Comparison of ENCODE assay signal across 8 cellular contexts in genomic region chr11:65262775-65263174, GRCh38. TPM values are rescaled to one million over a fixed set of nuclear protein-coding genes. Genes with fewer than 3 reads are reported as not detected.
A peak's percentile ranks its signal among the peaks of the same experiment; 100 is the strongest.
DNase-seq lines count a peak whose midpoint lies in the region; ATAC-seq and TF ChIP-seq lines count a peak whose summit lies in the region.

No MANE protein-coding gene starts in this region.

- 4 to 27% methylated on average over 4 to 6 of the region's 6 CpGs for WGBS in gastroesophageal sphincter (ENCODE audit: low coverage in 1 of 2), 2 donors

- H3K36me3 ChIP-seq in SK-N-MC (ENCODE audit: insufficient read depth, low read length) (peaks cover 22% of the 10 kb centered on the region), gastroesophageal sphincter (peaks cover 0 to 23% of the 10 kb centered on the region in 2 donors)

- peaks cover 67% of the 10 kb centered on the region for H3K36me3 Mint-ChIP-seq in stimulated activated effector memory CD8-positive, alpha-beta T cell treated with anti-CD3 and anti-CD28 coated beads, Interleukin-12 subunit alpha, Interleukin-12 subunit beta, amount 100 ng/mL, for 72 hours

- peak overlapping the region; percentile 99 for H3K9ac ChIP-seq in SK-N-MC (ENCODE audit: insufficient read length)

- H3K27ac ChIP-seq in SK-N-MC (peak overlapping the region; percentile 87; the same call in 1 of the 2 replicates), gastroesophageal sphincter (peak overlapping the region; percentile 85 to 95 (median 92))

- ATAC-seq in gastroesophageal sphincter, result no peak
- no peak for ATAC-seq in stimulated activated effector memory CD8-positive, alpha-beta T cell treated with anti-CD3 and anti-CD28 coated beads, Interleukin-12 subunit alpha, Interleukin-12 subunit beta, amount 100 ng/mL, for 72 hours
- ATAC-seq in HG02840 (IDR thresholded peaks at IDR 0.05; ENCODE audit: low FRiP score, unreplicated experiment), result no peak

- H3K27ac Mint-ChIP-seq in stimulated activated effector memory CD8-positive, alpha-beta T cell treated with anti-CD3 and anti-CD28 coated beads, Interleukin-12 subunit alpha, Interleukin-12 subunit beta, amount 100 ng/mL, for 72 hours, result peak overlapping the region; percentile 97

- DNase-seq in NCI-H146 (lab: John Stamatoyannopoulos, UW) (peak; percentile 18), NCI-H146 treated with DMSO at 0.1 percent for 48 hours (lab: John Stamatoyannopoulos, UW; ENCODE audit: unreplicated experiment) (no peak), SK-N-MC (ENCODE audit: low read depth, low spot score) (no peak), H4 (ENCODE audit: low spot score) (no peak)
- DNase-seq in stimulated activated effector memory CD8-positive, alpha-beta T cell treated with anti-CD3 and anti-CD28 coated beads, Interleukin-12 subunit alpha, Interleukin-12 subunit beta, amount 100 ng/mL, for 72 hours (ENCODE audit: low spot score in 2 of 2), result no peak
- DNase-seq in stimulated activated CD4-positive, alpha-beta T cell treated with anti-CD3 and anti-CD28 coated beads, Interleukin-2, amount 100 ng/mL, for 24 hours, result no peak

- no peaks in the 10 kb centered on the region for H3K9me3 Mint-ChIP-seq in stimulated activated effector memory CD8-positive, alpha-beta T cell treated with anti-CD3 and anti-CD28 coated beads, Interleukin-12 subunit alpha, Interleukin-12 subunit beta, amount 100 ng/mL, for 72 hours

- H3K9me3 ChIP-seq in SK-N-MC (ENCODE audit: low read depth, low read length) (no peaks in the 10 kb centered on the region), gastroesophageal sphincter (no peaks in the 10 kb centered on the region)

- peak overlapping the region; percentile 100 for H3K4me3 ChIP-seq in SK-N-MC
- H3K4me3 ChIP-seq in gastroesophageal sphincter, result peak overlapping the region; percentile 74 to 76

- no peak for TF ChIP-seq CTCF in gastroesophageal sphincter (IDR thresholded peaks at IDR 0.05)

- no peak for TF ChIP-seq POLR2A in gastroesophageal sphincter (IDR thresholded peaks at IDR 0.05)

- H3K27me3 ChIP-seq in gastroesophageal sphincter, result no peaks in the 10 kb centered on the region

- H3K4me1 ChIP-seq in gastroesophageal sphincter, result peaks cover 4 to 22% (median 9%) of the 10 kb centered on the region in 3 donors

- peaks cover 49% of the 10 kb centered on the region for H3K4me1 Mint-ChIP-seq in stimulated activated effector memory CD8-positive, alpha-beta T cell treated with anti-CD3 and anti-CD28 coated beads, Interleukin-12 subunit alpha, Interleukin-12 subunit beta, amount 100 ng/mL, for 72 hours

- no peak for TF ChIP-seq EP300 in gastroesophageal sphincter (IDR thresholded peaks at IDR 0.05)

- peak overlapping the region; percentile 86 for H3K4me3 Mint-ChIP-seq in stimulated activated effector memory CD8-positive, alpha-beta T cell treated with anti-CD3 and anti-CD28 coated beads, Interleukin-12 subunit alpha, Interleukin-12 subunit beta, amount 100 ng/mL, for 72 hours

RNA-seq across cellular contexts. Expression of gene POLA2, which starts 1.0 kb away (rescaled TPM):
- 10 to 100 TPM in 2 of 4 donors, 1 to 10 TPM in 2; 7.7 to 18.5 (median 13.2) TPM for total RNA-seq in gastroesophageal sphincter
- 33.0 and 40.9 TPM in 2 replicates for total RNA-seq in H4 (2014; rRNA removed; shearing (Covaris generic))

RNA-seq across cellular contexts. Expression of gene CDC42EP2, which starts 51.9 kb away (rescaled TPM):
- total RNA-seq in gastroesophageal sphincter, result 10 to 100 TPM; 26.3 to 63.4 (median 42.8) TPM
- 1.9 and 2.5 TPM in 2 replicates for total RNA-seq in H4 (2014; rRNA removed; shearing (Covaris generic))
